Comparison of ENCODE assay signal across 18 cellular contexts in genomic region chr20:11726021-11726420, GRCh38.
A peak's percentile ranks its signal among the peaks of the same experiment; 100 is the strongest.
DNase-seq lines count a peak whose midpoint lies in the region; ATAC-seq and TF ChIP-seq lines count a peak whose summit lies in the region.
"Had no signal": no experiment of that assay in that cellular context is flagged by ENCODE, and none has a peak within 500 bp of the region (broad histone marks: within the 10 kb centered on the region; RNA-seq: fewer than 3 reads in every experiment).

No MANE protein-coding gene starts in this region.

- H4K12ac ChIP-seq in trophoblast cell (ENCODE audit: low read depth, low read length), result no peak overlapping the region

- peak overlapping the region; percentile 5 for H2BK12ac ChIP-seq in trophoblast cell (ENCODE audit: low read length)

- H3K4me1 ChIP-seq in SJCRH30 (peaks cover 12% of the 10 kb centered on the region), trophoblast cell (ENCODE audit: control insufficient read depth in 1 of 2, insufficient read depth in 2 of 2, low read length in 2 of 2) (peaks cover 0 to 2% of the 10 kb centered on the region in 2 experiments), hepatocyte (ENCODE audit: insufficient read depth) (no peaks in the 10 kb centered on the region)
- H3K4me1 ChIP-seq: psoas muscle, uterus had no signal

- H4K20me1 ChIP-seq in hepatocyte (ENCODE audit: insufficient read depth, poor library complexity, severe bottlenecking), result no peaks in the 10 kb centered on the region

- H4K91ac ChIP-seq in trophoblast cell (ENCODE audit: low read depth, low read length), result no peak overlapping the region

- H3K27me3 ChIP-seq in SJCRH30 (no peaks in the 10 kb centered on the region), trophoblast cell (ENCODE audit: insufficient read depth, low read length) (no peaks in the 10 kb centered on the region), hepatocyte (no peaks in the 10 kb centered on the region)
- H3K27me3 ChIP-seq: uterus had no signal

- no peak overlapping the region for H3K4me2 ChIP-seq in trophoblast cell (ENCODE audit: low read length)
- no peak overlapping the region for H3K4me2 ChIP-seq in hepatocyte

- H3K4me3 ChIP-seq in SJCRH30, result no peak overlapping the region
- no peak overlapping the region for H3K4me3 ChIP-seq in trophoblast cell (ENCODE audit: low read depth, low read length)
- H3K4me3 ChIP-seq in hepatocyte, result no peak overlapping the region
- H3K4me3 ChIP-seq: psoas muscle, uterus had no signal

- no CpG with 5 or more reads among the region's 3 CpGs for WGBS in trophoblast cell (ENCODE audit: extremely low coverage, insufficient coverage, insufficient read length)
- 58% methylated on average over 3 of the region's 3 CpGs for WGBS in hepatocyte (ENCODE audit: low lambda C conversion rate, missing lambda C conversion rate)

- no peak overlapping the region for H3K23ac ChIP-seq in trophoblast cell (ENCODE audit: low read length)

- no peak overlapping the region for H3K9ac ChIP-seq in trophoblast cell (ENCODE audit: low read length)

- H3K79me2 ChIP-seq in trophoblast cell (ENCODE audit: control insufficient read depth, insufficient read depth, low read length, poor library complexity) (no peaks in the 10 kb centered on the region), hepatocyte (no peaks in the 10 kb centered on the region)

- H3K79me1 ChIP-seq in trophoblast cell (ENCODE audit: low read length), result no peaks in the 10 kb centered on the region

- no peak for ATAC-seq in left ventricle myocardium superior
- ATAC-seq: activated naive CD8-positive, alpha-beta T cell treated with anti-CD3 and anti-CD28 coated beads, Interleukin-2, amount 50 U/mL, for 24 hours; left cardiac atrium; natural killer cell treated with Interleukin-12 subunit alpha and Interleukin-12 subunit beta and Interleukin-15 and Interleukin-18, amount 100 ng/mL, for 72 hours; psoas muscle had no signal

- peak; percentile 5 for DNase-seq in NCI-H1694 (lab: John Stamatoyannopoulos, UW)
- no peak for DNase-seq in NCI-H1694 treated with DMSO at 0.1 percent for 48 hours (lab: John Stamatoyannopoulos, UW)
- DNase-seq in NCI-H1092 treated with DMSO at 0.1 percent for 48 hours (lab: John Stamatoyannopoulos, UW), result peak; percentile 89
- DNase-seq in SJCRH30, result peak; percentile 65 to 74
- DNase-seq in trophoblast cell, result no peak
- DNase-seq in left ventricle myocardium superior, result no peak
- no peak for DNase-seq in hepatocyte (ENCODE audit: low spot score)
- DNase-seq in DMS 273 (lab: John Stamatoyannopoulos, UW; ENCODE audit: unreplicated experiment), result no peak
- DNase-seq: activated CD4-positive, alpha-beta T cell treated with anti-CD3 and anti-CD28 coated beads for 4 hours; activated effector memory CD4-positive, alpha-beta T cell treated with Interleukin-2 at 50 U/mL for 16 hours; activated naive CD8-positive, alpha-beta T cell treated with anti-CD3 and anti-CD28 coated beads, Interleukin-2, amount 50 U/mL, for 24 hours; left cardiac atrium; NK-92 treated with Interleukin-12 subunit alpha and Interleukin-12 subunit beta, amount 100 ng/mL, for 24 hours; psoas muscle; stimulated activated CD8-positive, alpha-beta memory T cell treated with anti-CD3 and anti-CD28 coated beads, Interleukin-4, amount 100 ng/mL, for 48 hours; uterus had no signal

- H2AK5ac ChIP-seq in trophoblast cell (ENCODE audit: low read length), result no peak overlapping the region

- H3K36me3 ChIP-seq in SJCRH30 (no peaks in the 10 kb centered on the region), trophoblast cell (ENCODE audit: control insufficient read depth in 1 of 2, insufficient read depth in 2 of 2, low read length in 2 of 2) (no peaks in the 10 kb centered on the region), hepatocyte (replicated peaks; ENCODE audit: insufficient read depth, low read depth) (no peaks in the 10 kb centered on the region)
- H3K36me3 ChIP-seq: uterus had no signal

- H3K9me3 ChIP-seq in SJCRH30 (replicated peaks), result no peaks in the 10 kb centered on the region
- peaks cover 2% of the 10 kb centered on the region for H3K9me3 ChIP-seq in trophoblast cell (ENCODE audit: insufficient read depth, low read depth, low read length)
- H3K9me3 ChIP-seq in hepatocyte (ENCODE audit: low read depth), result no peaks in the 10 kb centered on the region
- H3K9me3 ChIP-seq: psoas muscle, uterus had no signal

- H2AFZ ChIP-seq in trophoblast cell (ENCODE audit: insufficient read depth, low read length, poor library complexity) (no peak overlapping the region), hepatocyte (no peak overlapping the region)

- TF ChIP-seq CTCF in hepatocyte (IDR thresholded peaks at IDR 0.05; ENCODE audit: poor library complexity), result no peak

- H4K8ac ChIP-seq in trophoblast cell (ENCODE audit: low read depth, low read length), result no peak overlapping the region

- H3K14ac ChIP-seq in trophoblast cell (ENCODE audit: low read length), result no peak overlapping the region

- no peak overlapping the region for H2BK120ac ChIP-seq in trophoblast cell (ENCODE audit: insufficient read depth, low read length, poor library complexity)

- no peak overlapping the region for H2BK5ac ChIP-seq in trophoblast cell (ENCODE audit: low read depth, low read length, poor library complexity)

- intact Hi-C loops in left ventricle myocardium superior (cut with micrococcal nuclease), result no loop called here

- H3K18ac ChIP-seq in trophoblast cell (ENCODE audit: low read length), result no peak overlapping the region

- H3K9me2 ChIP-seq in hepatocyte (replicated peaks; ENCODE audit: insufficient read depth), result no peaks in the 10 kb centered on the region

- H3K4ac ChIP-seq in trophoblast cell (ENCODE audit: low read depth, low read length), result no peak overlapping the region

- H3K27ac ChIP-seq in SJCRH30 (no peak overlapping the region), trophoblast cell (ENCODE audit: low read depth, low read length) (no peak overlapping the region), hepatocyte (no peak overlapping the region)
- H3K27ac ChIP-seq: C4-2B, psoas muscle, uterus had no signal

Comparison
In these comparisons a context has a peak if more than half of its experiments do, and no peak if none do; other contexts are left out.
1. DNase-seq: peak in NCI-H1694 (single experiment), NCI-H1092 treated with DMSO at 0.1 percent for 48 hours (single experiment) and SJCRH30 (2 of 2); none in NCI-H1694 treated with DMSO at 0.1 percent for 48 hours (single experiment), trophoblast cell (0 of 2), left ventricle myocardium superior (single experiment), hepatocyte (single experiment) and DMS 273 (single experiment).